In the genomic region with DNA sequence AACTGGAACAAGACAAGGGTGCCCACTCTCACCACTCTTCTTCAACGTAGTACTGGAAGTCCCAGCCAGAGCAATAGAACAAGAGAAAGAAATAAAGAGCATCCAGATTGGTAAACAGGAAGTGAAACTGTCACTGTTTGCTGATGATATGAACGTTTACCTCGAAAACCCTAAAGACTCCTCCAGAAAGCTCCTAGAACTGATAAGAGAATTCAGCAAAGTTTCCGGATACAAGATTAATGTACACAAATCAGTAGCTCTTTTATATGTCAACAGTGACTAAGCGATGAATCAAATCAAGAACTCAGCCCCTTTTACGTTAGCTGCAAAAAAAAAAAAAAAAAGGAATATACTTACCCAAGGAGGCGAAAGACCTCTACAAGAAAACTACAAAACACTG, we compare ENCODE assay signal across 12 cellular contexts.
"Had no signal": no experiment of that assay in that cellular context is flagged by ENCODE, and none has a peak within 500 bp of the region (broad histone marks: within the 10 kb centered on the region; RNA-seq: fewer than 3 reads in every experiment).

No MANE protein-coding gene starts in this region.

- FAIRE-seq: kidney had no signal

- DNase-seq: activated CD4-positive, alpha-beta T cell treated with anti-CD3 and anti-CD28 coated beads for 48 hours; activated naive CD4-positive, alpha-beta T cell; caudate nucleus; colonic mucosa; effector CD4-positive, alpha-beta T cell; kidney; psoas muscle; right lobe of liver; stimulated activated CD4-positive, alpha-beta T cell treated with anti-CD3 and anti-CD28 coated beads, Interleukin-1b, Interleukin-23, amount 100 ng/mL, for 48 hours; stimulated activated naive B cell treated with anti-CD40 and anti-IgM and Interleukin-4, amounts not matched to agents 10 μg/mL and 1 μg/mL and 100 μg/mL, for 72 hours; transverse colon had no signal

- H3K27me3 ChIP-seq: colonic mucosa, gastroesophageal sphincter, right lobe of liver, transverse colon had no signal

- ATAC-seq: gastroesophageal sphincter; psoas muscle; right lobe of liver; stimulated activated naive B cell treated with anti-CD40 and anti-IgM and Interleukin-4, amounts not matched to agents 10 μg/mL and 1 μg/mL and 100 μg/mL, for 72 hours had no signal

- H3K36me3 ChIP-seq: colonic mucosa, gastroesophageal sphincter, right lobe of liver, transverse colon had no signal

- H3K4me3 ChIP-seq: colonic mucosa, gastroesophageal sphincter, psoas muscle, right lobe of liver, transverse colon had no signal
